Comparison of ENCODE assay signal across 19 cellular contexts in genomic region chr3:128466840-128467541, GRCh38. TPM values are rescaled to one million over a fixed set of nuclear protein-coding genes. Genes with fewer than 3 reads are reported as not detected.
DNase-seq lines count a peak whose midpoint lies in the region; ATAC-seq and TF ChIP-seq lines count a peak whose summit lies in the region.
"Had no signal": no experiment of that assay in that cellular context is flagged by ENCODE, and none has a peak within 500 bp of the region (broad histone marks: within the 10 kb centered on the region; RNA-seq: fewer than 3 reads in every experiment).

TSS of gene DNAJB8 (minus strand) at chr3:128466890. CDS start at chr3:128463245, 3,645 bp downstream.

- H3K27me3 ChIP-seq in CD4-positive, alpha-beta T cell (ENCODE audit: control insufficient read depth, insufficient read depth, low read length), result no peaks in the 10 kb centered on the region
- no peaks in the 10 kb centered on the region for H3K27me3 ChIP-seq in CD8-positive, alpha-beta T cell (ENCODE audit: insufficient read depth, low read length)
- no peaks in the 10 kb centered on the region for H3K27me3 ChIP-seq in naive thymus-derived CD4-positive, alpha-beta T cell (ENCODE audit: control insufficient read depth in 2 of 2, insufficient read depth in 2 of 2, low read length in 2 of 2)
- H3K27me3 ChIP-seq in left ventricle myocardium inferior (ENCODE audit: low read depth), result peaks cover 58% of the 10 kb centered on the region
- H3K27me3 ChIP-seq: SJSA1 had no signal

- H3K36me3 ChIP-seq in CD8-positive, alpha-beta T cell (ENCODE audit: insufficient read depth, low read length), result no peaks in the 10 kb centered on the region
- H3K36me3 ChIP-seq in naive thymus-derived CD4-positive, alpha-beta T cell (ENCODE audit: control insufficient read depth in 2 of 3, insufficient read depth in 3 of 3, low read length in 3 of 3), result no peaks in the 10 kb centered on the region
- no peaks in the 10 kb centered on the region for H3K36me3 ChIP-seq in left ventricle myocardium inferior
- H3K36me3 ChIP-seq: SJSA1, transverse colon had no signal

- H3K27ac Mint-ChIP-seq in CD4-positive, alpha-beta T cell, result no peak within 1 kb of the TSS
- no peak within 1 kb of the TSS for H3K27ac Mint-ChIP-seq in CD8-positive, alpha-beta T cell
- H3K27ac Mint-ChIP-seq in naive thymus-derived CD4-positive, alpha-beta T cell, result peak within 1 kb of the TSS in 8 of 9 donors; percentile 0 to 69 (median 49)
- H3K27ac Mint-ChIP-seq in HFFc6, result no peak within 1 kb of the TSS
- H3K27ac Mint-ChIP-seq: endodermal cell, mesothelial cell of epicardium had no signal

- no peak within 1 kb of the TSS for H3K27ac ChIP-seq in CD4-positive, alpha-beta T cell (ENCODE audit: low read depth, low read length)
- no peak within 1 kb of the TSS for H3K27ac ChIP-seq in CD8-positive, alpha-beta T cell (ENCODE audit: low read depth, low read length)
- H3K27ac ChIP-seq in naive thymus-derived CD4-positive, alpha-beta T cell (ENCODE audit: low read depth, low read length), result no peak within 1 kb of the TSS
- H3K27ac ChIP-seq in left ventricle myocardium inferior (replicated peaks), result no peak within 1 kb of the TSS
- H3K27ac ChIP-seq: SJSA1, transverse colon had no signal

- peaks cover 28% of the 10 kb centered on the region for H3K27me3 Mint-ChIP-seq in CD4-positive, alpha-beta T cell
- H3K27me3 Mint-ChIP-seq in CD8-positive, alpha-beta T cell (ENCODE audit: low read depth), result peaks cover 32% of the 10 kb centered on the region
- H3K27me3 Mint-ChIP-seq in naive thymus-derived CD4-positive, alpha-beta T cell, result peaks cover 20 to 36% (median 24%) of the 10 kb centered on the region in 5 donors
- peaks cover 36% of the 10 kb centered on the region for H3K27me3 Mint-ChIP-seq in HFFc6 (ENCODE audit: insufficient read depth)

- H3K9me3 Mint-ChIP-seq in CD4-positive, alpha-beta T cell, result no peaks in the 10 kb centered on the region
- no peaks in the 10 kb centered on the region for H3K9me3 Mint-ChIP-seq in CD8-positive, alpha-beta T cell
- peaks cover 0 to 2% (median 0%) of the 10 kb centered on the region in 11 donors for H3K9me3 Mint-ChIP-seq in naive thymus-derived CD4-positive, alpha-beta T cell
- H3K9me3 Mint-ChIP-seq in HFFc6, result peaks cover 5% of the 10 kb centered on the region; the same call in 1 of the 2 replicates

- peak; percentile 82 for ATAC-seq in CD4-positive, alpha-beta T cell (ENCODE audit: poor library complexity)
- ATAC-seq in CD8-positive, alpha-beta T cell, result peak; percentile 88
- ATAC-seq in naive thymus-derived CD4-positive, alpha-beta T cell, result peak; percentile 84

- H3K4me3 ChIP-seq in CD8-positive, alpha-beta T cell (ENCODE audit: low read depth, low read length), result no peak within 1 kb of the TSS
- no peak within 1 kb of the TSS for H3K4me3 ChIP-seq in naive thymus-derived CD4-positive, alpha-beta T cell (ENCODE audit: low read length)
- no peak within 1 kb of the TSS for H3K4me3 ChIP-seq in left ventricle myocardium inferior
- H3K4me3 ChIP-seq: SJSA1, transverse colon had no signal

- peaks cover 14% of the 10 kb centered on the region for H3K4me1 Mint-ChIP-seq in CD4-positive, alpha-beta T cell (ENCODE audit: low read depth)
- H3K4me1 Mint-ChIP-seq in CD8-positive, alpha-beta T cell (ENCODE audit: low read depth), result peaks cover 6% of the 10 kb centered on the region
- peaks cover 3 to 15% (median 9%) of the 10 kb centered on the region in 7 donors for H3K4me1 Mint-ChIP-seq in naive thymus-derived CD4-positive, alpha-beta T cell
- no peaks in the 10 kb centered on the region for H3K4me1 Mint-ChIP-seq in HFFc6 (ENCODE audit: low read depth)

- no peaks in the 10 kb centered on the region for H3K9me3 ChIP-seq in CD4-positive, alpha-beta T cell (ENCODE audit: control insufficient read depth, low read length)
- H3K9me3 ChIP-seq in CD8-positive, alpha-beta T cell (ENCODE audit: low read length), result no peaks in the 10 kb centered on the region
- no peaks in the 10 kb centered on the region for H3K9me3 ChIP-seq in naive thymus-derived CD4-positive, alpha-beta T cell (ENCODE audit: control insufficient read depth in 2 of 3, low read length in 3 of 3)
- no peaks in the 10 kb centered on the region for H3K9me3 ChIP-seq in left ventricle myocardium inferior (replicated peaks)
- H3K9me3 ChIP-seq: SJSA1, transverse colon had no signal

- TF ChIP-seq CTCF in CD4-positive, alpha-beta T cell (IDR thresholded peaks at IDR 0.05), result no peak
- TF ChIP-seq CTCF in CD8-positive, alpha-beta T cell (IDR thresholded peaks at IDR 0.05), result no peak
- TF ChIP-seq CTCF in HFFc6 (IDR thresholded peaks at IDR 0.05) (no peak), left ventricle myocardium inferior (IDR thresholded peaks at IDR 0.05; ENCODE audit: borderline replicate concordance) (no peak)

- CTCF ChIA-PET in CD4-positive, alpha-beta T cell (lab: Charles Lee), result no interaction called here
- CTCF ChIA-PET in CD8-positive, alpha-beta T cell (lab: Charles Lee), result no interaction called here
- CTCF ChIA-PET in naive thymus-derived CD4-positive, alpha-beta T cell (lab: Charles Lee), result no interaction called here

- intact Hi-C loops in CD4-positive, alpha-beta T cell (cut with DNase I, micrococcal nuclease), result no loop called here
- intact Hi-C loops in CD8-positive, alpha-beta T cell (cut with DNase I, micrococcal nuclease), result no loop called here
- intact Hi-C loops in naive thymus-derived CD4-positive, alpha-beta T cell (cut with micrococcal nuclease), result loop anchor here in 1 of 2 donors (5.0 kb wide), 1 partner anchor 40 kb away; no protein-coding TSS in a partner anchor
- intact Hi-C loops in left ventricle myocardium inferior (cut with micrococcal nuclease), result no loop called here

- peak in 1 of 10 experiments; percentile 45 for DNase-seq in CD4-positive, alpha-beta T cell
- peak in 3 of 7 experiments; percentile 11 to 58 (median 16) for DNase-seq in CD8-positive, alpha-beta T cell
- DNase-seq in activated CD8-positive, alpha-beta memory T cell treated with anti-CD3 and anti-CD28 coated beads, Interleukin-2, amount 50 U/mL, for 4 hours, result peak; percentile 38
- peak in 7 of 9 donors; percentile 15 to 55 (median 37) for DNase-seq in naive thymus-derived CD4-positive, alpha-beta T cell
- DNase-seq in HFFc6 (no peak), NCI-H524 treated with DMSO at 0.1 percent for 48 hours (lab: John Stamatoyannopoulos, UW) (no peak), left ventricle myocardium inferior (no peak)
- DNase-seq: amygdala, DMS53, endodermal cell, hippocampal formation, kidney glomerular epithelial cell, NCI-H1092, NCI-H69, transverse colon had no signal

- H3K36me3 Mint-ChIP-seq in CD4-positive, alpha-beta T cell (ENCODE audit: low read depth), result no peaks in the 10 kb centered on the region
- H3K36me3 Mint-ChIP-seq in CD8-positive, alpha-beta T cell, result no peaks in the 10 kb centered on the region
- H3K36me3 Mint-ChIP-seq in naive thymus-derived CD4-positive, alpha-beta T cell, result peaks cover 0 to 3% (median 0%) of the 10 kb centered on the region in 5 donors
- 0 out of 2 replicates have a peak, but pooled peaks cover 4% of the 10 kb centered on the region for H3K36me3 Mint-ChIP-seq in HFFc6 (ENCODE audit: low read depth)
- H3K36me3 Mint-ChIP-seq: mesothelial cell of epicardium had no signal

- POLR2A ChIA-PET in CD4-positive, alpha-beta T cell (lab: Charles Lee), result no interaction called here
- POLR2A ChIA-PET in CD8-positive, alpha-beta T cell (lab: Charles Lee), result no interaction called here
- POLR2A ChIA-PET in naive thymus-derived CD4-positive, alpha-beta T cell (lab: Charles Lee), result no interaction called here

- H3K4me1 ChIP-seq in CD8-positive, alpha-beta T cell (ENCODE audit: insufficient read depth, low read length), result no peaks in the 10 kb centered on the region
- H3K4me1 ChIP-seq in naive thymus-derived CD4-positive, alpha-beta T cell (ENCODE audit: control insufficient read depth in 2 of 2, insufficient read depth in 2 of 2, low read length in 2 of 2), result no peaks in the 10 kb centered on the region
- H3K4me1 ChIP-seq in left ventricle myocardium inferior, result peaks cover 3% of the 10 kb centered on the region
- H3K4me1 ChIP-seq: transverse colon had no signal

- H3K4me3 Mint-ChIP-seq in CD4-positive, alpha-beta T cell, result no peak within 1 kb of the TSS
- no peak within 1 kb of the TSS for H3K4me3 Mint-ChIP-seq in CD8-positive, alpha-beta T cell
- peak within 1 kb of the TSS in 1 of 10 donors; percentile 38 for H3K4me3 Mint-ChIP-seq in naive thymus-derived CD4-positive, alpha-beta T cell
- H3K4me3 Mint-ChIP-seq in HFFc6, result no peak within 1 kb of the TSS
- H3K4me3 Mint-ChIP-seq: endodermal cell, mesothelial cell of epicardium had no signal

RNA-seq across cellular contexts. Expression of gene DNAJB8, which starts in this region (rescaled TPM):
- total RNA-seq in CD4-positive, alpha-beta T cell, result not detected
- total RNA-seq in CD8-positive, alpha-beta T cell, result not detected
- total RNA-seq in naive thymus-derived CD4-positive, alpha-beta T cell, result not detected
- not detected for polyA plus RNA-seq in naive thymus-derived CD4-positive, alpha-beta T cell
- total RNA-seq in HFFc6 (2021; fragmentation: NEBNext Ultra II Directional; extraction: Animal tissue kit (Norgen Biotek cat#: 25700)), result not detected
- not detected for total RNA-seq in left ventricle myocardium inferior
- total RNA-seq: cerebellum, endodermal cell, mesothelial cell of epicardium, SJSA1, transverse colon had no signal
- polyA plus RNA-seq: BJ had no signal

Comparison
In these comparisons a context has a peak if more than half of its experiments do, and no peak if none do; other contexts are left out.
1. Peak in ATAC-seq in CD4-positive, alpha-beta T cell; RNA of the gene not detected or under 1 TPM.
2. Peak in ATAC-seq in CD8-positive, alpha-beta T cell; RNA of the gene not detected or under 1 TPM.
3. Peak in DNase-seq and ATAC-seq in naive thymus-derived CD4-positive, alpha-beta T cell; RNA of the gene not detected or under 1 TPM.
4. H3K27ac Mint-ChIP-seq: peak in naive thymus-derived CD4-positive, alpha-beta T cell (8 of 9); none in CD4-positive, alpha-beta T cell (single experiment), CD8-positive, alpha-beta T cell (single experiment) and HFFc6 (single experiment).
5. Peak in every context shown above with its lines, with median percentiles within 50 percentile points of each other: ATAC-seq.